ENCODE assay signal across 21 cellular contexts in genomic region chr6:121135425-121135824, GRCh38.
"Had no signal": no experiment of that assay in that cellular context is flagged by ENCODE, and none has a peak within 500 bp of the region (broad histone marks: within the 10 kb centered on the region; RNA-seq: fewer than 3 reads in every experiment).

No MANE protein-coding gene starts in this region.

- H3K4me1 ChIP-seq: lower lobe of right lung, spleen had no signal

- H3K27ac ChIP-seq: lower lobe of right lung, neural progenitor cell, spleen, thoracic aorta had no signal

- ATAC-seq: left colon; lower lobe of right lung; naive thymus-derived CD4-positive, alpha-beta T cell had no signal

- H3K36me3 ChIP-seq: lower lobe of right lung, neural progenitor cell, spleen, thoracic aorta had no signal

- DNase-seq: activated CD4-positive, alpha-beta memory T cell treated with anti-CD3 and anti-CD28 coated beads for 36 hours; activated CD4-positive, alpha-beta T cell treated with anti-CD3 and anti-CD28 coated beads for 48 hours; activated effector memory CD4-positive, alpha-beta T cell treated with anti-CD3 and anti-CD28 coated beads, Interleukin-2, amount 50 U/mL, for 16 hours; activated naive CD4-positive, alpha-beta T cell treated with anti-CD3 and anti-CD28 coated beads, Interleukin-2, amount 10 ng/mL, durations not matched to agents 7 days and 5 days; amygdala; effector CD8-positive, alpha-beta T cell; erythroblast; foreskin melanocyte; head of caudate nucleus; hypothalamus; islet precursor cell; left colon; lower lobe of right lung; naive thymus-derived CD4-positive, alpha-beta T cell; retina; spleen; stimulated activated CD4-positive, alpha-beta T cell treated with anti-CD3 and anti-CD28 coated beads, Interleukin-4, amount 100 ng/mL, for 1 hour; stimulated activated naive CD4-positive, alpha-beta T cell; T-helper 2 cell had no signal

- H3K9ac ChIP-seq: neural progenitor cell had no signal

- H3K4me2 ChIP-seq: neural progenitor cell had no signal

- H3K4me3 ChIP-seq: lower lobe of right lung, neural progenitor cell, spleen, thoracic aorta had no signal

- H3K9me3 ChIP-seq: lower lobe of right lung, spleen, thoracic aorta had no signal

- H3K27me3 ChIP-seq: neural progenitor cell, spleen had no signal
